Comparison of ENCODE assay signal across 8 cellular contexts in genomic region chr17:79042421-79043190, GRCh38. TPM values are rescaled to one million over a fixed set of nuclear protein-coding genes. Genes with fewer than 3 reads are reported as not detected.
A peak's percentile ranks its signal among the peaks of the same experiment; 100 is the strongest.
DNase-seq lines count a peak whose midpoint lies in the region; ATAC-seq and TF ChIP-seq lines count a peak whose summit lies in the region.

No MANE protein-coding gene starts in this region.

- DNase-seq in NCI-H1105 treated with DMSO at 0.1 percent for 48 hours (lab: John Stamatoyannopoulos, UW) (peak; percentile 57), dermis blood vessel endothelial cell (peak; percentile 80), mesenteric fat pad (ENCODE audit: low spot score) (peak; percentile 89), midbrain (lab: John Stamatoyannopoulos, UW) (no peak)
- peak; percentile 70 for DNase-seq in activated CD4-positive, alpha-beta T cell treated with anti-CD3 and anti-CD28 coated beads, Interleukin-2, amount 50 U/mL, for 1 hour
- DNase-seq in stimulated activated CD8-positive, alpha-beta memory T cell treated with anti-CD3 and anti-CD28 coated beads, Interleukin-7, amount 100 ng/mL, for 24 hours (ENCODE audit: low read depth), result peak; percentile 56

- peak; percentile 96 for TF ChIP-seq CTCF in GM12873 (IDR thresholded peaks at IDR 0.05; ENCODE audit: insufficient read depth, low read depth, low read length, missing control alignments)

- ATAC-seq in GM21825 (IDR thresholded peaks at IDR 0.05; ENCODE audit: unreplicated experiment), result no peak

RNA-seq across cellular contexts. Expression of gene C1QTNF1, which starts 18.6 kb away (rescaled TPM):
- total RNA-seq in dermis blood vessel endothelial cell, result 14.6 and 16.9 TPM in 2 replicates
- total RNA-seq in mesenteric fat pad, result 563 TPM

RNA-seq across cellular contexts. Expression of gene ENGASE, which starts 32.0 kb away (rescaled TPM):
- total RNA-seq in dermis blood vessel endothelial cell (6.8 and 19.6 TPM in 2 replicates), mesenteric fat pad (38.8 TPM)

RNA-seq across cellular contexts. Expression of gene CANT1, which starts 33.0 kb away (rescaled TPM):
- total RNA-seq in dermis blood vessel endothelial cell (64.8 and 97.3 TPM in 2 replicates), mesenteric fat pad (37.9 TPM)

Comparison
In these comparisons a context has a peak if more than half of its experiments do, and no peak if none do; other contexts are left out.
1. RNA of gene C1QTNF1, which starts 18.6 kb away (total RNA-seq): 563 TPM in mesenteric fat pad (single experiment); 14.6 to 16.9 TPM in dermis blood vessel endothelial cell; every median in the first group is over 10 times any median in the second.